ENCODE assay signal across 29 cellular contexts in genomic region chr3:128505771-128506170, GRCh38. TPM values are rescaled to one million over a fixed set of nuclear protein-coding genes. Genes with fewer than 3 reads are reported as not detected.
DNase-seq lines count a peak whose midpoint lies in the region; ATAC-seq and TF ChIP-seq lines count a peak whose summit lies in the region.
"Had no signal": no experiment of that assay in that cellular context is flagged by ENCODE, and none has a peak within 500 bp of the region (broad histone marks: within the 10 kb centered on the region; RNA-seq: fewer than 3 reads in every experiment).

No MANE protein-coding gene starts in this region.

- H3K4me2 ChIP-seq in SK-N-SH: no peak overlapping the region
- no peak overlapping the region for H3K4me2 ChIP-seq in trophoblast cell (ENCODE audit: low read length)
- H3K4me2 ChIP-seq: BLaER1 had no signal

- H3K9ac ChIP-seq in SK-N-SH (no peak overlapping the region), trophoblast cell (ENCODE audit: low read length) (no peak overlapping the region)
- H3K9ac ChIP-seq: BLaER1 had no signal

- H3K4me3 Mint-ChIP-seq in WTC11: no peak overlapping the region
- H3K4me3 Mint-ChIP-seq: T-helper 1 cell treated with Interleukin-12 subunit alpha and Interleukin-12 subunit beta and Interleukin-4 antibody, amounts not matched to agents 30 μg/mL and 1 μg/mL, for 36 hours had no signal

- H3K4me1 Mint-ChIP-seq in WTC11: no peaks in the 10 kb centered on the region

- peaks cover 29% of the 10 kb centered on the region for H3K27me3 Mint-ChIP-seq in WTC11 (ENCODE audit: low read depth)

- H3K79me1 ChIP-seq in trophoblast cell (ENCODE audit: low read length): peaks cover 23% of the 10 kb centered on the region

- no peak overlapping the region for H3K4ac ChIP-seq in trophoblast cell (ENCODE audit: low read depth, low read length)

- H3K36me3 Mint-ChIP-seq in WTC11: no peaks in the 10 kb centered on the region

- TF ChIP-seq CTCF in SK-N-SH (IDR thresholded peaks at IDR 0.05) (no peak), WTC11 (IDR thresholded peaks at IDR 0.05) (no peak)

- H3K79me2 ChIP-seq in SK-N-SH (ENCODE audit: insufficient read depth) (no peaks in the 10 kb centered on the region), trophoblast cell (ENCODE audit: control insufficient read depth, insufficient read depth, low read length, poor library complexity) (no peaks in the 10 kb centered on the region)

- POLR2A ChIA-PET in SK-N-SH (lab: Yijun Ruan, JAX): interaction anchor here (1.4 to 1.5 kb wide), 2 partner anchors 13 to 16 kb away, joined by 3 to 5 read pairs; partner anchors contain the start of gene GATA2
- POLR2A ChIA-PET in WTC11 (lab: Charles Lee): no interaction called here

- H4K12ac ChIP-seq in trophoblast cell (ENCODE audit: low read depth, low read length): no peak overlapping the region

- CTCF ChIA-PET in SK-N-SH (lab: Yijun Ruan, JAX): interaction anchor here (0.9 to 2.7 kb wide), 6 partner anchors 9 to 449 kb away, joined by 3 to 14 read pairs (median 4); no protein-coding TSS in a partner anchor
- CTCF ChIA-PET in WTC11 (lab: Charles Lee): interaction anchor here (0.6 to 1.8 kb wide), 3 partner anchors 8 to 102 kb away, joined by 4 to 9 read pairs (median 4); no protein-coding TSS in a partner anchor

- H3K27ac ChIP-seq in SK-N-SH (ENCODE audit: low read depth in 2 of 2, low read length in 1 of 2) (no peak overlapping the region), trophoblast cell (ENCODE audit: low read depth, low read length) (no peak overlapping the region)
- H3K27ac ChIP-seq: BLaER1, body of pancreas, esophagus squamous epithelium, SJCRH30 had no signal

- TF ChIP-seq RAD21 in SK-N-SH (IDR thresholded peaks at IDR 0.05; ENCODE audit: low read length): no peak

- no peak overlapping the region for H4K8ac ChIP-seq in trophoblast cell (ENCODE audit: low read depth, low read length)

- TF ChIP-seq EP300 in SK-N-SH (IDR thresholded peaks at IDR 0.05; ENCODE audit: borderline replicate concordance in 1 of 2, low read depth in 1 of 2, low read length in 1 of 2): no peak

- H3K27me3 ChIP-seq in SK-N-SH (ENCODE audit: insufficient read depth): no peaks in the 10 kb centered on the region
- H3K27me3 ChIP-seq in trophoblast cell (ENCODE audit: insufficient read depth, low read length): no peaks in the 10 kb centered on the region
- H3K27me3 ChIP-seq: BLaER1, body of pancreas, SJCRH30 had no signal

- H3F3A ChIP-seq in SK-N-SH (replicated peaks; ENCODE audit: insufficient read depth): no peaks in the 10 kb centered on the region

- H2BK12ac ChIP-seq in trophoblast cell (ENCODE audit: low read length): no peak overlapping the region

- H2AK5ac ChIP-seq in trophoblast cell (ENCODE audit: low read length): no peak overlapping the region

- H3K36me3 ChIP-seq in SK-N-SH (replicated peaks in 1 of 2; ENCODE audit: control insufficient read depth in 1 of 2, insufficient read depth in 2 of 2, low read length in 1 of 2) (no peaks in the 10 kb centered on the region), trophoblast cell (ENCODE audit: control insufficient read depth in 1 of 2, insufficient read depth in 2 of 2, low read length in 2 of 2) (peaks cover 5 to 9% of the 10 kb centered on the region in 2 experiments)
- H3K36me3 ChIP-seq: BLaER1, esophagus squamous epithelium, SJCRH30 had no signal

- H4K91ac ChIP-seq in trophoblast cell (ENCODE audit: low read depth, low read length): peak overlapping the region; percentile 13

- no peaks in the 10 kb centered on the region for H3K9me2 ChIP-seq in SK-N-SH

- peaks cover 9% of the 10 kb centered on the region for H3K9me3 Mint-ChIP-seq in WTC11
- H3K9me3 Mint-ChIP-seq: T-helper 1 cell treated with Interleukin-12 subunit alpha and Interleukin-12 subunit beta and Interleukin-4 antibody, amounts not matched to agents 30 μg/mL and 1 μg/mL, for 36 hours had no signal

- no peak overlapping the region for H3K4me3 ChIP-seq in SK-N-SH (ENCODE audit: low read depth in 2 of 2, low read length in 1 of 2)
- no peak overlapping the region for H3K4me3 ChIP-seq in trophoblast cell (ENCODE audit: low read depth, low read length)
- H3K4me3 ChIP-seq: BLaER1, body of pancreas, esophagus squamous epithelium, lung, PC-9, SJCRH30 had no signal

- H2BK120ac ChIP-seq in trophoblast cell (ENCODE audit: insufficient read depth, low read length, poor library complexity): peak overlapping the region; percentile 25

- H3K9me3 ChIP-seq in SK-N-SH (no peaks in the 10 kb centered on the region), trophoblast cell (ENCODE audit: insufficient read depth, low read depth, low read length) (peaks cover 2% of the 10 kb centered on the region)
- H3K9me3 ChIP-seq: body of pancreas, esophagus squamous epithelium, SJCRH30 had no signal

- H3K14ac ChIP-seq in trophoblast cell (ENCODE audit: low read length): no peak overlapping the region

- H2AFZ ChIP-seq in SK-N-SH (ENCODE audit: low read depth) (no peak overlapping the region), trophoblast cell (ENCODE audit: insufficient read depth, low read length, poor library complexity) (no peak overlapping the region)
- H2AFZ ChIP-seq: PC-9 had no signal

- no peak for ATAC-seq in SK-N-SH treated with all-trans-retinoic acid at 6 μM for 48 hours
- no peak for ATAC-seq in WTC11
- ATAC-seq in HG03432 (IDR thresholded peaks at IDR 0.05; ENCODE audit: unreplicated experiment): no peak
- ATAC-seq: body of pancreas had no signal

- H3K27ac Mint-ChIP-seq in WTC11: no peak overlapping the region
- H3K27ac Mint-ChIP-seq: T-helper 1 cell treated with Interleukin-12 subunit alpha and Interleukin-12 subunit beta and Interleukin-4 antibody, amounts not matched to agents 30 μg/mL and 1 μg/mL, for 36 hours had no signal

- no peak overlapping the region for H3K23ac ChIP-seq in trophoblast cell (ENCODE audit: low read length)

- no peak overlapping the region for H2BK5ac ChIP-seq in trophoblast cell (ENCODE audit: low read depth, low read length, poor library complexity)

- no peak overlapping the region for H3K18ac ChIP-seq in trophoblast cell (ENCODE audit: low read length)

- H3K4me1 ChIP-seq in SK-N-SH (ENCODE audit: control insufficient read depth in 1 of 2, insufficient read depth in 2 of 2, low read depth in 1 of 2, low read length in 1 of 2): no peaks in the 10 kb centered on the region
- peaks cover 10 to 20% of the 10 kb centered on the region in 2 experiments for H3K4me1 ChIP-seq in trophoblast cell (ENCODE audit: control insufficient read depth in 1 of 2, insufficient read depth in 2 of 2, low read length in 2 of 2)
- H3K4me1 ChIP-seq: BLaER1, body of pancreas, esophagus squamous epithelium, SJCRH30 had no signal

- WGBS in SK-N-SH (ENCODE audit: low lambda C conversion rate): 100% methylated on average over 3 of the region's 3 CpGs
- WGBS in trophoblast cell (ENCODE audit: extremely low coverage, insufficient coverage, insufficient read length): no CpG with 5 or more reads among the region's 3 CpGs

- H4K20me1 ChIP-seq in SK-N-SH (ENCODE audit: insufficient read depth): no peaks in the 10 kb centered on the region
- H4K20me1 ChIP-seq: BLaER1 had no signal

- DNase-seq in SK-N-SH (no peak), LHCN-M2 (ENCODE audit: low read depth) (peak; percentile 22), WTC11 (ENCODE audit: low spot score) (no peak), trophoblast cell (peak in 1 of 2 donors; percentile 71), kidney glomerular epithelial cell (lab: John Stamatoyannopoulos, UW) (no peak)
- DNase-seq in activated CD4-positive, CD25-positive, alpha-beta regulatory T cell treated with anti-CD3 and anti-CD28 coated beads, Interleukin-2, amount 50 U/mL, for 72 hours: no peak
- DNase-seq: activated CD4-positive, alpha-beta T cell treated with anti-CD3 and anti-CD28 coated beads, Interleukin-2, amount 50 U/mL, for 1 hour; activated CD8-positive, alpha-beta memory T cell treated with anti-CD3 and anti-CD28 coated beads, Interleukin-2, amount 50 U/mL, for 48 hours; activated gamma-delta T cell; body of pancreas; effector CD8-positive, alpha-beta T cell; esophagus squamous epithelium; HCEC 1CT; kidney; MM.1S; NCI-H1694; NCI-H446; SJCRH30; substantia nigra had no signal

TF ChIP-seq in SK-N-SH, 30 proteins besides CTCF, POLR2A, EP300 and RAD21 (continues in another document):
- TF ChIP-seq MAX (IDR thresholded peaks at IDR 0.05; ENCODE audit: low read depth): no peak

TF ChIP-seq in SK-N-SH treated with all-trans-retinoic acid at 6 μM for 48 hours, 23 proteins besides CTCF, POLR2A, EP300 and RAD21 (continues in another document):
- no peak for TF ChIP-seq ZNF565 (CRISPR knock-in tag; conservative IDR thresholded peaks at IDR 0.05; ENCODE audit: low read depth)

TF ChIP-seq in WTC11, 78 proteins besides CTCF, POLR2A, EP300 and RAD21 (continues in another document):
- TF ChIP-seq SP1 (CRISPR knock-in tag; conservative IDR thresholded peaks at IDR 0.05): no peak
- TF ChIP-seq ESRRA (CRISPR knock-in tag; IDR thresholded peaks at IDR 0.05; ENCODE audit: borderline replicate concordance): no peak

RNA-seq across cellular contexts. Expression of gene GATA2, which starts 12.8 kb away (rescaled TPM):
- polyA plus RNA-seq in SK-N-SH (2012; rRNA removed): 5.5 and 6.8 TPM in 2 replicates
- polyA plus RNA-seq in SK-N-SH (2012; cell fraction: cytosol; rRNA removed): 7.0 and 13.4 TPM in 2 replicates
- polyA plus RNA-seq in SK-N-SH (2012; cell fraction: nucleus; rRNA removed): 10.6 and 18.0 TPM in 2 replicates
- total RNA-seq in LHCN-M2 (2014; rRNA removed) (0.17 and 0.90 TPM in 2 replicates), WTC11 (2021) (1.3 to 1.6 TPM (median 1.5 TPM) in 3 replicates)
- 0.55 TPM for polyA plus RNA-seq in LHCN-M2 (2012)
- 467 and 505 TPM in 2 replicates for polyA plus RNA-seq in trophoblast cell (2013)

RNA-seq across cellular contexts. Expression of gene DNAJB8, which starts 39.1 kb away (rescaled TPM):
- not detected in 2 replicates for polyA plus RNA-seq in SK-N-SH (2012; rRNA removed)
- polyA plus RNA-seq in SK-N-SH (2012; cell fraction: cytosol; rRNA removed): not detected in 2 replicates
- not detected in 2 replicates for polyA plus RNA-seq in SK-N-SH (2012; cell fraction: nucleus; rRNA removed)
- total RNA-seq in LHCN-M2 (2014; rRNA removed): not detected in 2 replicates
- not detected for polyA plus RNA-seq in LHCN-M2 (2012)
- not detected in 3 replicates for total RNA-seq in WTC11 (2021)
- polyA plus RNA-seq in trophoblast cell (2013): not detected in 2 replicates
- total RNA-seq: body of pancreas, cerebellum, esophagus squamous epithelium, G401, kidney, lung, PC-9, posterior vena cava, SJCRH30, urinary bladder had no signal
- polyA plus RNA-seq: lung, urinary bladder had no signal

Comparison
In these comparisons a context has a peak if more than half of its experiments do, and no peak if none do; other contexts are left out.
1. Of the 6 proteins assayed by ChIP-seq in both WTC11 and SK-N-SH: peak only in WTC11: USF2; only in SK-N-SH: none; in both: USF1; in neither: 4.